Comparison of ENCODE assay signal across 9 cellular contexts in genomic region chr19:6412111-6412999, GRCh38. TPM values are rescaled to one million over a fixed set of nuclear protein-coding genes. Genes with fewer than 3 reads are reported as not detected.
DNase-seq lines count a peak whose midpoint lies in the region; ATAC-seq and TF ChIP-seq lines count a peak whose summit lies in the region.
"Had no signal": no experiment of that assay in that cellular context is flagged by ENCODE, and none has a peak within 500 bp of the region (broad histone marks: within the 10 kb centered on the region; RNA-seq: fewer than 3 reads in every experiment).

No MANE protein-coding gene starts in this region.

- no peak overlapping the region for H3K4me3 Mint-ChIP-seq in brain

- peaks cover 35% of the 10 kb centered on the region for H3K36me3 ChIP-seq in thymus (ENCODE audit: control insufficient read depth, insufficient read depth)

- ATAC-seq in GM19463 (IDR thresholded peaks at IDR 0.05; ENCODE audit: unreplicated experiment) (no peak), HG02970 (IDR thresholded peaks at IDR 0.05; ENCODE audit: low FRiP score, unreplicated experiment) (no peak)

- CTCF ChIA-PET in RWPE1 (lab: Yijun Ruan, JAX), result no interaction called here

- no peaks in the 10 kb centered on the region for H3K4me1 ChIP-seq in thymus (ENCODE audit: control insufficient read depth, insufficient read depth, low read length)

- DNase-seq in activated gamma-delta T cell treated with Interleukin-2 at 50 U/mL for 16 hours, result peak; percentile 44
- DNase-seq in activated gamma-delta T cell (lab: John Stamatoyannopoulos, UW), result no peak
- DNase-seq in RWPE1 (ENCODE audit: low spot score), result no peak
- DNase-seq in lung microvascular endothelial cell (ENCODE audit: low read depth in 2 of 2), result peak; percentile 23 to 41

- WGBS in thymus, result 87% methylated on average over 25 of the region's 25 CpGs

- no peak overlapping the region for H3K4me3 ChIP-seq in thymus (ENCODE audit: low read length)

- no peaks in the 10 kb centered on the region for H3K4me1 Mint-ChIP-seq in brain

- no peak overlapping the region for H3K27ac Mint-ChIP-seq in brain

- peaks cover 3% of the 10 kb centered on the region for H3K27me3 Mint-ChIP-seq in brain

- H3K36me3 Mint-ChIP-seq in brain, result peaks cover 32% of the 10 kb centered on the region

- H3K9me3 Mint-ChIP-seq in brain, result no peaks in the 10 kb centered on the region

- no peaks in the 10 kb centered on the region for H3K27me3 ChIP-seq in thymus (ENCODE audit: control insufficient read depth, insufficient read depth)

- no peaks in the 10 kb centered on the region for H3K9me3 ChIP-seq in thymus (ENCODE audit: control insufficient read depth)

- TF ChIP-seq CTCF in RWPE1 (conservative IDR thresholded peaks at IDR 0.05; ENCODE audit: low read depth) (peak; percentile 37), brain (conservative IDR thresholded peaks at IDR 0.05) (peak; percentile 54 to 72)

- POLR2A ChIA-PET in RWPE1 (lab: Yijun Ruan, JAX; ENCODE audit: low non-redundant PET), result interaction anchor here (0.6 kb wide), 1 partner anchor 292 kb away, joined by 3 read pairs; no protein-coding TSS in a partner anchor

- H3K27ac ChIP-seq in RWPE1 (peak overlapping the region; percentile 11; the same call in 1 of the 2 replicates), thymus (ENCODE audit: low read depth) (peak overlapping the region; percentile 46)

RNA-seq across cellular contexts. Expression of gene KHSRP, which starts 12.3 kb away (rescaled TPM):
- polyA plus RNA-seq in brain (ENCODE audit: insufficient read depth, low read depth, low replicate concordance) (471 TPM), thymus (93.1 TPM)
- 73.4 and 87.0 TPM in 2 replicates for total RNA-seq in lung microvascular endothelial cell

RNA-seq across cellular contexts. Expression of gene GTF2F1, which starts 19.4 kb away (rescaled TPM):
- 128 TPM for polyA plus RNA-seq in brain (ENCODE audit: insufficient read depth, low read depth, low replicate concordance)
- 35.1 and 36.7 TPM in 2 replicates for total RNA-seq in lung microvascular endothelial cell
- 41.5 TPM for polyA plus RNA-seq in thymus

RNA-seq across cellular contexts. Expression of gene SLC25A41, which starts 21.2 kb away (rescaled TPM):
- polyA plus RNA-seq in brain (ENCODE audit: insufficient read depth, low read depth, low replicate concordance) (1.1 TPM), thymus (0.27 TPM)
- total RNA-seq in lung microvascular endothelial cell, result not detected in 2 replicates
- total RNA-seq: subcutaneous adipose tissue had no signal

RNA-seq across cellular contexts. Expression of gene PSPN, which starts 36.6 kb away (rescaled TPM):
- polyA plus RNA-seq in brain (ENCODE audit: insufficient read depth, low read depth, low replicate concordance) (5.9 TPM), thymus (1.0 TPM)
- 0.44 and 1.2 TPM in 2 replicates for total RNA-seq in lung microvascular endothelial cell

RNA-seq across cellular contexts. Expression of gene ALKBH7, which starts 39.8 kb away (rescaled TPM):
- 142 TPM for polyA plus RNA-seq in brain (ENCODE audit: insufficient read depth, low read depth, low replicate concordance)
- total RNA-seq in lung microvascular endothelial cell, result 30.7 and 40.5 TPM in 2 replicates
- polyA plus RNA-seq in thymus, result 66.5 TPM

Comparison
In these comparisons a context has a peak if more than half of its experiments do, and no peak if none do; other contexts are left out.
1. DNase-seq: peak in activated gamma-delta T cell treated with Interleukin-2 at 50 U/mL for 16 hours (single experiment) and lung microvascular endothelial cell (2 of 2); none in activated gamma-delta T cell (single experiment) and RWPE1 (single experiment).